8 cellular contexts compared by ENCODE assay signal in the genomic region with DNA sequence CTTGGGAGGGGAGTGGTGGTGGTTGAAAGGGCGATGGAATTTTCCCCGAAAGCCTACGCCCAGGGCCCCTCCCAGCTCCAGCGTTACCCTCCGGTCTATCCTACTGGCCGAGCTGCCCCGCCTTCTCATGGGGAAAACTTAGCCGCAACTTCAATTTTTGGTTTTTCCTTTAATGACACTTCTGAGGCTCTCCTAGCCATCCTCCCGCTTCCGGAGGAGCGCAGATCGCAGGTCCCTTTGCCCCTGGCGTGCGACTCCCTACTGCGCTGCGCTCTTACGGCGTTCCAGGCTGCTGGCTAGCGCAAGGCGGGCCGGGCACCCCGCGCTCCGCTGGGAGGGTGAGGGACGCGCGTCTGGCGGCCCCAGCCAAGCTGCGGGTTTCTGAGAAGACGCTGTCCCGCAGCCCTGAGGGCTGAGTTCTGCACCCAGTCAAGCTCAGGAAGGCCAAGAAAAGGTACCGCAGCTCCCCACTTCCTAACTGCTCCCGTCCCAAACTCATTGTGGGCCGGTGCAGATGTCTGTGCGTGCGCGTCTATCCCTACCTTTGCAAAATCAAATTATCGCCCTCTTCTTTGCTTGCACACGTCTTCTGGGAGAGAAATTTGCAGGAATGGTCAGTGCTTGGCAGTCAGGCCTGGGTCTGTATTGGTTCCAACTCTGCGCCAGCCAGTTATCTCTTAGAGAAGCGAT. TPM values are rescaled to one million over a fixed set of nuclear protein-coding genes. Genes with fewer than 3 reads are reported as not detected.
DNase-seq lines count a peak whose midpoint lies in the region; ATAC-seq and TF ChIP-seq lines count a peak whose summit lies in the region.

No MANE protein-coding gene starts in this region.

- H3K4me1 Mint-ChIP-seq in activated CD8-positive, alpha-beta T cell treated with anti-CD3 and anti-CD28 coated beads, Interleukin-2, amount 10 ng/mL, durations not matched to agents 7 days and 5 days (ENCODE audit: low read depth) = peaks cover 18% of the 10 kb centered on the region
- peaks cover 7% of the 10 kb centered on the region for H3K4me1 Mint-ChIP-seq in nephron progenitor cell

- no peaks in the 10 kb centered on the region for H3K9me3 Mint-ChIP-seq in activated CD8-positive, alpha-beta T cell treated with anti-CD3 and anti-CD28 coated beads, Interleukin-2, amount 10 ng/mL, durations not matched to agents 7 days and 5 days (ENCODE audit: insufficient read depth)
- H3K9me3 Mint-ChIP-seq in nephron progenitor cell = no peaks in the 10 kb centered on the region

- peaks cover 27% of the 10 kb centered on the region for H3K4me1 ChIP-seq in HUES48 (ENCODE audit: control insufficient read depth, insufficient read depth, low read length)

- no peak overlapping the region for H3K27ac ChIP-seq in HUES48 (ENCODE audit: low read depth, low read length)

- POLR2A ChIA-PET in activated CD8-positive, alpha-beta T cell treated with anti-CD3 and anti-CD28 coated beads, Interleukin-2, amount 10 ng/mL, durations not matched to agents 7 days and 5 days (lab: Charles Lee) = no interaction called here

- no peaks in the 10 kb centered on the region for H3K36me3 ChIP-seq in HUES48 (ENCODE audit: control insufficient read depth, insufficient read depth, low read length)

- H3K4me3 Mint-ChIP-seq in activated CD8-positive, alpha-beta T cell treated with anti-CD3 and anti-CD28 coated beads, Interleukin-2, amount 10 ng/mL, durations not matched to agents 7 days and 5 days = peak overlapping the region; percentile 87
- peak overlapping the region; percentile 88 for H3K4me3 Mint-ChIP-seq in nephron progenitor cell

- H3K9me3 ChIP-seq in HUES48 (ENCODE audit: control insufficient read depth, insufficient read depth, low read length) = no peaks in the 10 kb centered on the region

- peak overlapping the region; percentile 22 for H3K9ac ChIP-seq in HUES48 (ENCODE audit: low read depth, low read length)

- no peak for TF ChIP-seq CTCF in fibroblast of mammary gland (conservative IDR thresholded peaks at IDR 0.05; ENCODE audit: control insufficient read depth, insufficient read depth, low read depth, low read length)
- TF ChIP-seq CTCF in nephron progenitor cell (IDR thresholded peaks at IDR 0.05) = no peak

- H3K27ac Mint-ChIP-seq in activated CD8-positive, alpha-beta T cell treated with anti-CD3 and anti-CD28 coated beads, Interleukin-2, amount 10 ng/mL, durations not matched to agents 7 days and 5 days = peak overlapping the region; percentile 71
- H3K27ac Mint-ChIP-seq in nephron progenitor cell = no peak overlapping the region

- H3K27me3 Mint-ChIP-seq in activated CD8-positive, alpha-beta T cell treated with anti-CD3 and anti-CD28 coated beads, Interleukin-2, amount 10 ng/mL, durations not matched to agents 7 days and 5 days (ENCODE audit: low read depth) = peaks cover 21% of the 10 kb centered on the region
- peaks cover 68% of the 10 kb centered on the region for H3K27me3 Mint-ChIP-seq in nephron progenitor cell (ENCODE audit: low read depth, poor library complexity)

- DNase-seq in NCI-H2029 (lab: John Stamatoyannopoulos, UW) = peak; percentile 28
- DNase-seq in NCI-H2029 treated with DMSO at 0.1 percent for 48 hours (lab: John Stamatoyannopoulos, UW) = no peak
- DNase-seq in activated CD8-positive, alpha-beta T cell treated with anti-CD3 and anti-CD28 coated beads, Interleukin-2, amount 10 ng/mL, durations not matched to agents 7 days and 5 days = no peak
- peak; percentile 40 for DNase-seq in fibroblast of mammary gland (ENCODE audit: low read depth)
- DNase-seq in nephron progenitor cell = peak; percentile 68
- no peak for DNase-seq in amniotic stem cell (lab: John Stamatoyannopoulos, UW)

- peak; percentile 49 for ATAC-seq in GM21737 (IDR thresholded peaks at IDR 0.05; ENCODE audit: unreplicated experiment)
- ATAC-seq in activated CD8-positive, alpha-beta T cell treated with anti-CD3 and anti-CD28 coated beads, Interleukin-2, amount 10 ng/mL, durations not matched to agents 7 days and 5 days = peak; percentile 78

- peaks cover 38% of the 10 kb centered on the region for H3K27me3 ChIP-seq in HUES48 (ENCODE audit: control insufficient read depth, insufficient read depth, low read length)

- peak overlapping the region; percentile 70 for H3K4me3 ChIP-seq in HUES48 (ENCODE audit: low read depth, low read length)
- peak overlapping the region; percentile 82 for H3K4me3 ChIP-seq in fibroblast of mammary gland (ENCODE audit: control insufficient read depth, low read depth, low read length)

- H3K36me3 Mint-ChIP-seq in activated CD8-positive, alpha-beta T cell treated with anti-CD3 and anti-CD28 coated beads, Interleukin-2, amount 10 ng/mL, durations not matched to agents 7 days and 5 days (ENCODE audit: low read depth) = no peaks in the 10 kb centered on the region
- no peaks in the 10 kb centered on the region for H3K36me3 Mint-ChIP-seq in nephron progenitor cell (ENCODE audit: low read depth)

- CTCF ChIA-PET in activated CD8-positive, alpha-beta T cell treated with anti-CD3 and anti-CD28 coated beads, Interleukin-2, amount 10 ng/mL, durations not matched to agents 7 days and 5 days (lab: Charles Lee) = no interaction called here

RNA-seq across cellular contexts. Expression of a gene that starts 0.5 kb away (rescaled TPM):
- total RNA-seq in activated CD8-positive, alpha-beta T cell treated with anti-CD3 and anti-CD28 coated beads, Interleukin-2, amount 10 ng/mL, durations not matched to agents 7 days and 5 days = under 1 TPM; 0.87 to 0.91 TPM

Comparison
In these comparisons a context has a peak if more than half of its experiments do, and no peak if none do; other contexts are left out.
1. DNase-seq: peak in NCI-H2029 (single experiment), fibroblast of mammary gland (single experiment) and nephron progenitor cell (single experiment); none in NCI-H2029 treated with DMSO at 0.1 percent for 48 hours (single experiment), activated CD8-positive, alpha-beta T cell treated with anti-CD3 and anti-CD28 coated beads, Interleukin-2, amount 10 ng/mL, durations not matched to agents 7 days and 5 days (single experiment) and amniotic stem cell (single experiment).